Comparison of ENCODE assay signal across 9 cellular contexts in the genomic region with DNA sequence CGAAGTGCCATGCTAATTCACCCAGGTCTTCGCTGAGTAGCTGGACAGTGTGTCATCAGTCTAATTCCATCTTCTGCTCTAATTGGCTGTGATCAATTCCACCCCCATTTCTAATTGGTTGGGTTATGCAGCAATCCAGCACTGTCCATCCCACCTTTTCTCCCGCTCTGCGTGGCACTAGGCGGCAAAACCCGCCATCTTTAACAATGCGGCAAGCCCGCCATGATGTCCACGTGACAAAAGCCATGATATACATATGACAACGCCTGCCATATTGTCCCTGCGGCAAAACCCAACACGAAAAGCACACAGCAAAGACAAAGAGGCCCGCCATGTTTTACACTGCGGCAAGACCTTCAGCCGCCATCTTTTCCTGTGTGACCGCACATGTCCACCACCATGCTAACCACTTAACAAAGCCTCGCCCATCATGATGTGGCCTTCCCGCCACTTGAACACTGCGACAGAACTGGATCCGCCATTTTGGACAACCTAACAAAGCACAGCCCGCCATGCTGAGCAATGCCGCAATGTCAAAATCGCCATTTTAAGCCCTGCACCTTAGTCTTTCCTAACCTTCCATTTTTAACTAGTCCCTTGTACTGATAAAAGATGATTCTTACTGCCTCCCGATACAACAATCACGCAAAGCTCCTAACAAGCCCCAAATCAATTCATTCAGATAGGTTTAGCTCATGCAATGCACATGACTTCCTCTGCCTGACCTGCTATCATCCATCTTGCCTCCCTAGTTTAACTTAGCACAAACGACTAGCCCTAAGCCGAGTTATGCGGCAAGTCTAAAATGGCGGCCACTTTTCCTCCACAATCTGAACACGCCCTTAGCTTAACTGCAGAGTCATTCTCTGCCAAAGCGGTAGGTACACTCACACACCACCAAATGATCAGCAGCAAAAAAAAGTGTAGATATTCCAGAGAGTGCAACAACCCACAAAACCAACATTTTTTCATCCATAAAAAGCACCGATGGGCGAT. TPM values are rescaled to one million over a fixed set of nuclear protein-coding genes. Genes with fewer than 3 reads are reported as not detected.
DNase-seq lines count a peak whose midpoint lies in the region; ATAC-seq and TF ChIP-seq lines count a peak whose summit lies in the region.
"Had no signal": no experiment of that assay in that cellular context is flagged by ENCODE, and none has a peak within 500 bp of the region (broad histone marks: within the 10 kb centered on the region; RNA-seq: fewer than 3 reads in every experiment).

No MANE protein-coding gene starts in this region.

- no TSS peak for BruUV-seq in A673 (replicated peaks; lab: Mats Ljungman, UMichigan)

- H3K27ac ChIP-seq in A673 (ENCODE audit: low read depth, low read length, poor library complexity, severe bottlenecking) = peak overlapping the region; percentile 95

- DNase-seq in A673 (ENCODE audit: low spot score) (peak; percentile 94), RKO (ENCODE audit: low spot score) (peak; percentile 94), head of caudate nucleus (peak in 27 of 42 donors; percentile 76 to 93 (median 89)), NCI-H146 treated with DMSO at 0.1 percent for 48 hours (lab: John Stamatoyannopoulos, UW; ENCODE audit: unreplicated experiment) (no peak), OCI-M2 (lab: John Stamatoyannopoulos, UW; ENCODE audit: unreplicated experiment) (no peak), AG20443 (ENCODE audit: low spot score) (no peak), NCI-H2196 (lab: John Stamatoyannopoulos, UW; ENCODE audit: unreplicated experiment) (no peak)

- H3K9me3 ChIP-seq in A673 (ENCODE audit: low read depth, low read length, poor library complexity, severe bottlenecking) = no peaks in the 10 kb centered on the region
- H3K9me3 ChIP-seq: upper lobe of left lung had no signal

- CTCF ChIA-PET in A673 (lab: Charles Lee) = no interaction called here

- TF ChIP-seq CTCF in A673 (conservative IDR thresholded peaks at IDR 0.05; ENCODE audit: low read depth, low read length) = no peak

- H3K4me1 ChIP-seq in A673 (ENCODE audit: insufficient read depth, low read length, poor library complexity, severe bottlenecking) = peaks cover 5% of the 10 kb centered on the region

- no peaks in the 10 kb centered on the region for H3K27me3 ChIP-seq in A673 (replicated peaks; ENCODE audit: insufficient read depth, low read depth, low read length, poor library complexity)
- H3K27me3 ChIP-seq: upper lobe of left lung had no signal

- H3K36me3 ChIP-seq in A673 (ENCODE audit: insufficient read depth, low read length, poor library complexity, severe bottlenecking) = peaks cover 20% of the 10 kb centered on the region

- ATAC-seq in GM19395 (IDR thresholded peaks at IDR 0.05; ENCODE audit: unreplicated experiment) = peak; percentile 78

- POLR2A ChIA-PET in A673 (lab: Charles Lee; ENCODE audit: low non-redundant PET) = interaction anchor here (0.7 kb wide), 1 partner anchor 16 kb away, joined by 6 read pairs; no protein-coding TSS in a partner anchor

- intact Hi-C loops in A673 (cut with micrococcal nuclease; ENCODE audit: unreplicated experiment) = loop anchor here (2.0 kb wide), 1 partner anchor 93 kb away; no protein-coding TSS in a partner anchor
- intact Hi-C loops in head of caudate nucleus (cut with DNase I) = loop anchor here (10.0 kb wide), 1 partner anchor 93 kb away; no protein-coding TSS in a partner anchor

- H3K4me3 ChIP-seq in A673 (ENCODE audit: low read depth, low read length, poor library complexity, severe bottlenecking) = peak overlapping the region; percentile 62

RNA-seq across cellular contexts. Expression of a gene that starts 1.2 kb away (rescaled TPM):
- 305 and 316 TPM in 2 replicates for total RNA-seq in A673 (2021)

Comparison
In these comparisons a context has a peak if more than half of its experiments do, and no peak if none do; other contexts are left out.
1. DNase-seq: peak in A673 (single experiment), RKO (single experiment) and head of caudate nucleus (27 of 42); none in NCI-H146 treated with DMSO at 0.1 percent for 48 hours (single experiment), OCI-M2 (single experiment), AG20443 (single experiment) and NCI-H2196 (single experiment).